Comparison of ENCODE assay signal across 1 cellular context in genomic region chr1:240956424-240956823, GRCh38.
TF ChIP-seq lines count a peak whose summit lies in the region.

No MANE protein-coding gene starts in this region.

TF ChIP-seq in HEK293, 187 proteins besides CTCF, POLR2A, EP300 and RAD21 (continued from another document):
- TF ChIP-seq ZNF280D (tag by site-specific recombination; IDR thresholded peaks at IDR 0.05) = no peak
TF ChIP-seq in HEK293: peak in this region for 2.
